In genomic region chr11:69636512-69636866, GRCh38 we compare ENCODE assay signal across 8 cellular contexts. TPM values are rescaled to one million over a fixed set of nuclear protein-coding genes. Genes with fewer than 3 reads are reported as not detected.
DNase-seq lines count a peak whose midpoint lies in the region; ATAC-seq lines count a peak whose summit lies in the region.

No MANE protein-coding gene starts in this region.

- ATAC-seq in left lobe of liver = peak; percentile 50

- peak; percentile 48 for DNase-seq in stimulated activated CD4-positive, alpha-beta T cell treated with anti-CD3 and anti-CD28 coated beads, Interleukin-15, amount 100 ng/mL, for 24 hours
- no peak for DNase-seq in stimulated activated CD4-positive, alpha-beta T cell treated with anti-CD3 and anti-CD28 coated beads, Interleukin-4, amount 100 ng/mL, for 24 hours
- DNase-seq in dermis blood vessel endothelial cell (peak; percentile 87), left lobe of liver (ENCODE audit: low spot score) (peak; percentile 80), superior temporal gyrus (ENCODE audit: extremely low spot score) (peak; percentile 64), NCI-H128 (lab: John Stamatoyannopoulos, UW; ENCODE audit: unreplicated experiment) (no peak), activated gamma-delta T cell treated with Interleukin-2 at 50 U/mL for 16 hours (no peak)
- DNase-seq in stimulated activated CD4-positive, alpha-beta T cell treated with anti-CD3 and anti-CD28 coated beads, Interleukin-4, amount 100 ng/mL, for 4 hours = no peak

RNA-seq across cellular contexts. Expression of gene CCND1, which starts 4.5 kb away (rescaled TPM):
- 445 and 452 TPM in 2 replicates for total RNA-seq in dermis blood vessel endothelial cell
- total RNA-seq in left lobe of liver = 82.6 TPM

RNA-seq across cellular contexts. Expression of gene LTO1, which starts 38.7 kb away (rescaled TPM):
- 11.9 and 16.0 TPM in 2 replicates for total RNA-seq in dermis blood vessel endothelial cell
- total RNA-seq in left lobe of liver = 7.6 TPM

Comparison
In these comparisons a context has a peak if more than half of its experiments do, and no peak if none do; other contexts are left out.
1. DNase-seq: peak in stimulated activated CD4-positive, alpha-beta T cell treated with anti-CD3 and anti-CD28 coated beads, Interleukin-15, amount 100 ng/mL, for 24 hours (single experiment), dermis blood vessel endothelial cell (single experiment), left lobe of liver (single experiment) and superior temporal gyrus (single experiment); none in stimulated activated CD4-positive, alpha-beta T cell treated with anti-CD3 and anti-CD28 coated beads, Interleukin-4, amount 100 ng/mL, for 24 hours (single experiment), NCI-H128 (single experiment), activated gamma-delta T cell treated with Interleukin-2 at 50 U/mL for 16 hours (single experiment) and stimulated activated CD4-positive, alpha-beta T cell treated with anti-CD3 and anti-CD28 coated beads, Interleukin-4, amount 100 ng/mL, for 4 hours (0 of 2).